In the genomic region with DNA sequence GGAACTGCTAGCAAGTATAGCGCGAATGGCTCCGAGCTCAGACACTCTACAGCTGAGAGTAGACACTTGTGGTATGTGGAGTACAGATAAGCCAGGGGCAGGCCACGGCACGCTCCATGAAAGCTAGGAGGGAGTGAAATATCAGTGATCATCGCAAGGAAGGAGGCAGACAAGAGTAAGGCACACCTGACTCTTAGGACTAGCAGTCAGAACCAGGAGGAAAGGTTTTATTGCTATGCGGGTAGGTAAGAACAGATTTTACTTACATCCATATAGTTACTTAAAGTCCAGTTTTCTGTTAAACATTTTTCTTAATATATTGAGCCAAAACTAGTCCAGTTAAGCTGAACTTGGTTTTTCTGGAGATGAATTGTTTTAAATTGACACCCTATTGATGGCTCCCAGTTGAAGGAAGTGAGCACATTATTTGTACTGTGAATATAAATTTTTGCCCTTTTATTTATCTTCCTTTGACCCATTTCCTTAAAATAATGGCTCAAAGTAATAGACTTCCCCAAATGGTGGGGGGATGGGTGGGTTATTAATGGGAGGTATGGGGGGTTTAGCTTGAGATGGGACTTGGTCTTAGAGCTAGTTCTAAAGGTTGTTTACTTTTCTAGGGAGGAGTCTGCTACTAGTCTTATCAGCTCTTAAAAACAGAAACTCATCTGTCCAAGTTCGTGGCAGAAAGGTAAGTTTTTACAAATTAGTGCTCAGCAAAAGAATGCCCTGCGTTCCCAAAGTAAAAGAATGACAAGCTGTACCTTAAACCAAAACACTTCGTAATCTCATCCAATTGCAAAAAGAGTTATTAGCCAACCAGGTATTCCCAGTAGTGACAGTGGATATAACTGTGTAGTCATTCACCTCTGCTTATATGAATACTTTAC, we compare ENCODE assay signal across 10 cellular contexts. TPM values are rescaled to one million over a fixed set of nuclear protein-coding genes. Genes with fewer than 3 reads are reported as not detected.
DNase-seq lines count a peak whose midpoint lies in the region; ATAC-seq, FAIRE-seq and TF ChIP-seq lines count a peak whose summit lies in the region.
"Had no signal": no experiment of that assay in that cellular context is flagged by ENCODE, and none has a peak within 500 bp of the region (broad histone marks: within the 10 kb centered on the region; RNA-seq: fewer than 3 reads in every experiment).

No MANE protein-coding gene starts in this region.

- H3K4me1 ChIP-seq in endodermal cell (ENCODE audit: control insufficient read depth, insufficient read depth, low read length) (no peaks in the 10 kb centered on the region), osteoblast (ENCODE audit: insufficient read depth, low read length) (peaks cover 29% of the 10 kb centered on the region)

- no peak overlapping the region for H3K4me2 ChIP-seq in osteoblast (ENCODE audit: insufficient read depth, low read length)

- H3K4me3 ChIP-seq in endodermal cell (ENCODE audit: low read length) = peak overlapping the region; percentile 94
- no peak overlapping the region for H3K4me3 ChIP-seq in osteoblast (ENCODE audit: insufficient read depth, low read length)

- FAIRE-seq in HTR-8/SVneo (lab: Jason Lieb, UNC) = no peak
- FAIRE-seq: pancreas had no signal

- H3K36me3 ChIP-seq in endodermal cell (ENCODE audit: control insufficient read depth, insufficient read depth, low read length) (peaks cover 66% of the 10 kb centered on the region), osteoblast (ENCODE audit: insufficient read depth, low read length) (peaks cover 65% of the 10 kb centered on the region)

- H3K27ac ChIP-seq in endodermal cell (ENCODE audit: low read depth, low read length) (no peak overlapping the region), osteoblast (ENCODE audit: low read depth, low read length) (no peak overlapping the region)
- H3K27ac ChIP-seq: pancreas had no signal

- H3K27ac Mint-ChIP-seq in endodermal cell = peak overlapping the region; percentile 37

- H3K4me3 Mint-ChIP-seq in endodermal cell = no peak overlapping the region

- H3K36me3 Mint-ChIP-seq in endodermal cell (ENCODE audit: low read depth) = no peaks in the 10 kb centered on the region

- H3K27me3 ChIP-seq in endodermal cell (ENCODE audit: control insufficient read depth, insufficient read depth, low read length, poor library complexity, severe bottlenecking) = no peaks in the 10 kb centered on the region
- H3K27me3 ChIP-seq in osteoblast (ENCODE audit: insufficient read depth, low read length) = no peaks in the 10 kb centered on the region
- H3K27me3 ChIP-seq: pancreas had no signal

- peak overlapping the region; percentile 2 for H3K9ac ChIP-seq in endodermal cell (ENCODE audit: extremely low read depth, low read length, poor library complexity, severe bottlenecking)

- DNase-seq in DMS53 (lab: John Stamatoyannopoulos, UW) (peak; percentile 60), DMS53 treated with DMSO at 0.1 percent for 48 hours (lab: John Stamatoyannopoulos, UW; ENCODE audit: unreplicated experiment) (no peak), NAMALWA (ENCODE audit: low spot score) (peak; percentile 62), endodermal cell (peak; percentile 75), osteoblast (ENCODE audit: insufficient read length, low spot score, missing footprints) (peak; percentile 19), HTR-8/SVneo (ENCODE audit: insufficient read length, low spot score) (no peak), NCI-H748 (lab: John Stamatoyannopoulos, UW; ENCODE audit: unreplicated experiment) (no peak)
- DNase-seq: pancreas had no signal

- H3K4me1 Mint-ChIP-seq in endodermal cell = peaks cover 30% of the 10 kb centered on the region

- no peaks in the 10 kb centered on the region for H3K27me3 Mint-ChIP-seq in endodermal cell (ENCODE audit: insufficient read depth)

- ATAC-seq in GM21360 (IDR thresholded peaks at IDR 0.05; ENCODE audit: unreplicated experiment) = no peak

- TF ChIP-seq CTCF in endodermal cell (conservative IDR thresholded peaks at IDR 0.05) = no peak
- TF ChIP-seq CTCF in osteoblast (IDR thresholded peaks at IDR 0.05; ENCODE audit: extremely low read depth, low read depth, low read length) = no peak

- peaks cover 50% of the 10 kb centered on the region for H4K20me1 ChIP-seq in osteoblast (ENCODE audit: insufficient read depth, low read length)

- H3K9me3 ChIP-seq in endodermal cell (ENCODE audit: control insufficient read depth, low read length) = no peaks in the 10 kb centered on the region
- H3K9me3 ChIP-seq in osteoblast (ENCODE audit: low read depth, low read length) = no peaks in the 10 kb centered on the region
- H3K9me3 ChIP-seq: pancreas had no signal

- H3K9me3 Mint-ChIP-seq in endodermal cell = no peaks in the 10 kb centered on the region

- 93 to 94% methylated on average over 9 of the region's 10 CpGs for WGBS in endodermal cell (ENCODE audit: insufficient coverage in 1 of 2, insufficient read length in 1 of 2), 2 experiments

- H2AFZ ChIP-seq in osteoblast (ENCODE audit: low read length) = no peak overlapping the region

- peaks cover 30% of the 10 kb centered on the region for H3K79me2 ChIP-seq in osteoblast (ENCODE audit: insufficient read depth, low read length)

RNA-seq across cellular contexts. Expression of a gene that starts 5.8 kb away (rescaled TPM):
- total RNA-seq in endodermal cell (1,000 to 10,000 TPM; 2,414 to 2,488 TPM), osteoblast (217 and 232 TPM in 2 replicates)
- 3,140 TPM for polyA plus RNA-seq in endodermal cell (2013, experiment 1 of 2)
- 2,763 TPM for polyA plus RNA-seq in endodermal cell (2013, experiment 2 of 2)

RNA-seq across cellular contexts. Expression of a gene that starts 6.4 kb away (rescaled TPM):
- total RNA-seq in endodermal cell = 100 to 1,000 TPM; 230 to 341 TPM
- polyA plus RNA-seq in endodermal cell (2013, experiment 1 of 2) = 106 TPM
- 117 TPM for polyA plus RNA-seq in endodermal cell (2013, experiment 2 of 2)
- 37.1 and 37.6 TPM in 2 replicates for total RNA-seq in osteoblast

RNA-seq across cellular contexts. Expression of a gene that starts 14.5 kb away (rescaled TPM):
- total RNA-seq in endodermal cell = 1 to 10 TPM; 2.7 TPM
- 1.8 TPM for polyA plus RNA-seq in endodermal cell (2013, experiment 1 of 2)
- polyA plus RNA-seq in endodermal cell (2013, experiment 2 of 2) = 1.6 TPM
- 1.4 and 2.7 TPM in 2 replicates for total RNA-seq in osteoblast
- total RNA-seq: A673 had no signal

RNA-seq across cellular contexts. Expression of a gene that starts 38.6 kb away (rescaled TPM):
- total RNA-seq in endodermal cell (100 to 1,000 TPM; 153 to 183 TPM), osteoblast (96.9 and 104 TPM in 2 replicates)
- 138 TPM for polyA plus RNA-seq in endodermal cell (2013, experiment 1 of 2)
- 134 TPM for polyA plus RNA-seq in endodermal cell (2013, experiment 2 of 2)

Comparison
In these comparisons a context has a peak if more than half of its experiments do, and no peak if none do; other contexts are left out.
1. DNase-seq: peak in DMS53 (single experiment), NAMALWA (single experiment), endodermal cell (single experiment) and osteoblast (single experiment); none in DMS53 treated with DMSO at 0.1 percent for 48 hours (single experiment), HTR-8/SVneo (single experiment) and NCI-H748 (single experiment).
2. RNA of a gene that starts 5.8 kb away (total RNA-seq): 2,414 to 2,488 TPM in endodermal cell; 217 to 232 TPM in osteoblast; every median in the first group is over 10 times any median in the second.